1 cellular context compared by ENCODE assay signal in genomic region chr20:46087161-46087560, GRCh38.
TF ChIP-seq lines count a peak whose summit lies in the region.

No MANE protein-coding gene starts in this region.

TF ChIP-seq in GM12878, 131 proteins besides CTCF, POLR2A, EP300 and RAD21:
- peak; percentile 21; the same call in 1 of the 2 replicates for TF ChIP-seq SMC3 (IDR thresholded peaks at IDR 0.05; ENCODE audit: borderline replicate concordance, low read length)
- no peak for TF ChIP-seq NR2C2 (IDR thresholded peaks at IDR 0.05; ENCODE audit: borderline replicate concordance, control insufficient read depth, insufficient read length, low read depth)
- TF ChIP-seq RELB (IDR thresholded peaks at IDR 0.05; ENCODE audit: low read depth), result no peak
- no peak for TF ChIP-seq POLR2AphosphoS2 (IDR thresholded peaks at IDR 0.05; ENCODE audit: low read depth, low read length)
